1 cellular context compared by ENCODE assay signal in the genomic region with DNA sequence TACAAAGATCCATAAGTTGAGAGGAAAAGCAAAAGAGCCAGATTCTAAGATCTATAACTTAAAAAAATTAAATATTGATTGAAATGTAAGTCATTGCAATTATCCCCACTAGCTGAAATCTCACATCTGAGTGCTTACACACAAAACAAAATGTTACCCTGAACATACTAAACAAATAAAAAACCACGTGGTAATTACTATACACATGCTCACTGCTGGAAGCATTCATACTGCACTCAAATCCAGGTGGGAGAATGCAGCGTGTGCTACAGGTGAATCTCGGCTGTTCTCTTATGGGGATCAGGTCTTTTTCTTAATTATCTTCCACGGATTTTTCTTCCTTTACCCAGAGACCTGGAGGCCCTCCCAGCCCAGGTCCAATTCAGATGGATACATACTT.
TF ChIP-seq lines count a peak whose summit lies in the region.

No MANE protein-coding gene starts in this region.

TF ChIP-seq in GM23338, 12 proteins besides CTCF, POLR2A, EP300 and RAD21 (continued from another document):
- no peak for TF ChIP-seq NANOG (IDR thresholded peaks at IDR 0.05; ENCODE audit: borderline replicate concordance)
- TF ChIP-seq, protein P1, sequence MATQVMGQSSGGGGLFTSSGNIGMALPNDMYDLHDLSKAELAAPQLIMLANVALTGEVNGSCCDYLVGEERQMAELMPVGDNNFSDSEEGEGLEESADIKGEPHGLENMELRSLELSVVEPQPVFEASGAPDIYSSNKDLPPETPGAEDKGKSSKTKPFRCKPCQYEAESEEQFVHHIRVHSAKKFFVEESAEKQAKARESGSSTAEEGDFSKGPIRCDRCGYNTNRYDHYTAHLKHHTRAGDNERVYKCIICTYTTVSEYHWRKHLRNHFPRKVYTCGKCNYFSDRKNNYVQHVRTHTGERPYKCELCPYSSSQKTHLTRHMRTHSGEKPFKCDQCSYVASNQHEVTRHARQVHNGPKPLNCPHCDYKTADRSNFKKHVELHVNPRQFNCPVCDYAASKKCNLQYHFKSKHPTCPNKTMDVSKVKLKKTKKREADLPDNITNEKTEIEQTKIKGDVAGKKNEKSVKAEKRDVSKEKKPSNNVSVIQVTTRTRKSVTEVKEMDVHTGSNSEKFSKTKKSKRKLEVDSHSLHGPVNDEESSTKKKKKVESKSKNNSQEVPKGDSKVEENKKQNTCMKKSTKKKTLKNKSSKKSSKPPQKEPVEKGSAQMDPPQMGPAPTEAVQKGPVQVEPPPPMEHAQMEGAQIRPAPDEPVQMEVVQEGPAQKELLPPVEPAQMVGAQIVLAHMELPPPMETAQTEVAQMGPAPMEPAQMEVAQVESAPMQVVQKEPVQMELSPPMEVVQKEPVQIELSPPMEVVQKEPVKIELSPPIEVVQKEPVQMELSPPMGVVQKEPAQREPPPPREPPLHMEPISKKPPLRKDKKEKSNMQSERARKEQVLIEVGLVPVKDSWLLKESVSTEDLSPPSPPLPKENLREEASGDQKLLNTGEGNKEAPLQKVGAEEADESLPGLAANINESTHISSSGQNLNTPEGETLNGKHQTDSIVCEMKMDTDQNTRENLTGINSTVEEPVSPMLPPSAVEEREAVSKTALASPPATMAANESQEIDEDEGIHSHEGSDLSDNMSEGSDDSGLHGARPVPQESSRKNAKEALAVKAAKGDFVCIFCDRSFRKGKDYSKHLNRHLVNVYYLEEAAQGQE (IDR thresholded peaks at IDR 0.05; ENCODE audit: unreplicated experiment): no peak
- TF ChIP-seq EZH2 (IDR thresholded peaks at IDR 0.05; ENCODE audit: low read depth, unreplicated experiment): no peak
- no peak for TF ChIP-seq CREB1 (CRISPR knock-in tag; IDR thresholded peaks at IDR 0.05; ENCODE audit: low read depth)
- no peak for TF ChIP-seq ZNF331 (CRISPR knock-in tag; IDR thresholded peaks at IDR 0.05; ENCODE audit: low read depth)
- TF ChIP-seq, protein P2, sequence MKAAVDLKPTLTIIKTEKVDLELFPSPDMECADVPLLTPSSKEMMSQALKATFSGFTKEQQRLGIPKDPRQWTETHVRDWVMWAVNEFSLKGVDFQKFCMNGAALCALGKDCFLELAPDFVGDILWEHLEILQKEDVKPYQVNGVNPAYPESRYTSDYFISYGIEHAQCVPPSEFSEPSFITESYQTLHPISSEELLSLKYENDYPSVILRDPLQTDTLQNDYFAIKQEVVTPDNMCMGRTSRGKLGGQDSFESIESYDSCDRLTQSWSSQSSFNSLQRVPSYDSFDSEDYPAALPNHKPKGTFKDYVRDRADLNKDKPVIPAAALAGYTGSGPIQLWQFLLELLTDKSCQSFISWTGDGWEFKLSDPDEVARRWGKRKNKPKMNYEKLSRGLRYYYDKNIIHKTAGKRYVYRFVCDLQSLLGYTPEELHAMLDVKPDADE (IDR thresholded peaks at IDR 0.05): no peak
- TF ChIP-seq STAT1 (IDR thresholded peaks at IDR 0.05; ENCODE audit: unreplicated experiment): no peak
- no peak for TF ChIP-seq ZNF114 (CRISPR knock-in tag; IDR thresholded peaks at IDR 0.05)
- no peak for TF ChIP-seq POLR2AphosphoS5 (IDR thresholded peaks at IDR 0.05; ENCODE audit: low read depth)
- TF ChIP-seq JUNB (IDR thresholded peaks at IDR 0.05; ENCODE audit: unreplicated experiment): no peak
- no peak for TF ChIP-seq EZH2phosphoT487 (IDR thresholded peaks at IDR 0.05; ENCODE audit: unreplicated experiment)
